Comparison of ENCODE assay signal across 15 cellular contexts in the genomic region with DNA sequence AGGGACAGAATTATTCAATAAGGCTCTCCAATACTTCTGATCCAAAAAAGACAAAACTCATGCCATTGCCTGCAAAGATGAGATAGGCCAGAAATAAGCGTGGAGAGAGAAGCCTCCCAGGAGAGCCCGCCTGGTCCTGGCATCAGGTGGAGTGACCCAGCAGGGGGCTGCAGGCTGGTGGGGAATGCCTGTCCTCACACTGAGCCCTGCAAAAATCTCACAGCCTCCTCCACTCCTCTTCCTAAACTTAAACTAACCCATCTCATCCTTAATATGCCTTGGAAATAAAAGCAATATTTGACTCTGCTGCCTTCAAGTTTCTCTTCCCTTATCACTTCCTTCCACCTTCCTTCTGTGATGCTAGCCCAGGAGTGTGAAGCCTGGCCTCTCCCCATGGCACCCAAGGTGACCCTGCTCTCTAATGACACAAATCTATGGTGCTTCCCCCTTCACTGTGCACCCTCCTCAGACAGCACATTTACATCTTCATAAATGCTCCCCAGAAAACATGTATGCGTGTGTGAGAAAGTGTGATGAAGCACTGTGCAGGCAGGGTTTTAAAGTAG.
"Had no signal": no experiment of that assay in that cellular context is flagged by ENCODE, and none has a peak within 500 bp of the region (broad histone marks: within the 10 kb centered on the region; RNA-seq: fewer than 3 reads in every experiment).

No MANE protein-coding gene starts in this region.

- H3K27me3 Mint-ChIP-seq: stimulated activated naive CD8-positive, alpha-beta T cell treated with anti-CD3 and anti-CD28 coated beads, Interleukin-15, amount 100 ng/mL, for 72 hours had no signal

- H3K4me3 Mint-ChIP-seq: activated T-cell treated with anti-CD3 and anti-CD28 coated beads, Interleukin-2, amount 50 U/mL, for 24 hours; neural crest cell; stimulated activated naive CD8-positive, alpha-beta T cell treated with anti-CD3 and anti-CD28 coated beads, Interleukin-15, amount 100 ng/mL, for 72 hours had no signal

- H3K27me3 ChIP-seq: ovary, testis, upper lobe of left lung had no signal

- H3K9me3 ChIP-seq: ovary, testis, upper lobe of left lung had no signal

- DNase-seq: activated CD4-positive, alpha-beta T cell treated with anti-CD3 and anti-CD28 coated beads, Interleukin-2, amount 50 U/mL, for 48 hours; activated naive CD4-positive, alpha-beta T cell treated with anti-CD3 and anti-CD28 coated beads, Interleukin-2, amount 50 U/mL, for 16 hours; activated T-cell treated with anti-CD3 and anti-CD28 coated beads, Interleukin-2, amount 50 U/mL, for 24 hours; cortex of kidney; effector CD8-positive, alpha-beta T cell; foreskin melanocyte; kidney glomerular epithelial cell; ovary; stimulated activated CD4-positive, alpha-beta T cell treated with anti-CD3 and anti-CD28 coated beads, Interleukin-1b, Interleukin-23, amount 100 ng/mL, for 48 hours; stimulated activated naive CD8-positive, alpha-beta T cell treated with anti-CD3 and anti-CD28 coated beads, Interleukin-15, amount 100 ng/mL, for 72 hours; testis; upper lobe of left lung; WERI-Rb-1 had no signal

- H3K27ac ChIP-seq: ovary, testis, upper lobe of left lung, WERI-Rb-1 had no signal

- ATAC-seq: sciatic nerve had no signal

- H3K4me3 ChIP-seq: ovary, testis, upper lobe of left lung had no signal

- H3K36me3 ChIP-seq: ovary, upper lobe of left lung, WERI-Rb-1 had no signal

- H3K27ac Mint-ChIP-seq: activated T-cell treated with anti-CD3 and anti-CD28 coated beads, Interleukin-2, amount 50 U/mL, for 24 hours; stimulated activated naive CD8-positive, alpha-beta T cell treated with anti-CD3 and anti-CD28 coated beads, Interleukin-15, amount 100 ng/mL, for 72 hours had no signal

- H3K9me3 Mint-ChIP-seq: activated T-cell treated with anti-CD3 and anti-CD28 coated beads, Interleukin-2, amount 50 U/mL, for 24 hours; stimulated activated naive CD8-positive, alpha-beta T cell treated with anti-CD3 and anti-CD28 coated beads, Interleukin-15, amount 100 ng/mL, for 72 hours had no signal

- H3K4me1 ChIP-seq: testis had no signal
